ENCODE assay signal across 1 cellular context in the genomic region with DNA sequence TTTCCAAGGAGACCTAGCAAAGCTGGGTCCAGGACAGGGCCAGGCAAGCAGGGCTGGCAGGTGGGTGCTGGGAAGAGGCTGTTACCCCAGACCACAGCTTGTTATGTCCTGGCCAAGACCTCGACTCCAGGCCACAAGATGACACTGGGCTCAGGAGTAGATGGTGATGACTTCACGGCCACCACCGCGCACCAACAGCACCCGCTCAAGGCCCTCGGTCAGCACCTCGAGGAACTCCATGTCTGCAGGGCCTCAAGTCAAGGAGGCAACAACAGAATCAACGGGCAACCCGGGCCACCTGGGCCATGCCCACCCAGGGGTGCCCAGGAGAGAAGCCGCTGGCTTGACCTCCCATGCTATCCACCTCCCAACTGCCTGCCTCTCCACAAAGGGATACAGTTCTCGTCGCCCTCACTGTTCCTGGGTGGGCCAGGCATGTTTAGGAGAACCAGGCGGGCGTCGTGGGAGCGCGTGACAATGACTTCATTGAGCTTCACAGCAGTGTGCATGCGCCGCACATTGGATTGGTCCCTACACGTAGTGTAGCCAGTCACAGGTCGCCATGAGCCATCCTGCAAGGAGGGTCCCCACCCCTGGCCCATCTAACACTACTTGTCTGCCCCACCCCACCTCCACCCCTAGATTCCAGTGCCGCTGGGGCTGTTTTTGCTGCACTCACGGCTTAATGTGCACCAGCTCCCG.
TF ChIP-seq lines count a peak whose summit lies in the region.

No MANE protein-coding gene starts in this region.

TF ChIP-seq in HepG2, 621 proteins besides CTCF, POLR2A, EP300 and RAD21:
- TF ChIP-seq ZBTB38 (CRISPR knock-in tag; IDR thresholded peaks at IDR 0.05) (peak; percentile 48), AKAP8 (CRISPR knock-in tag; IDR thresholded peaks at IDR 0.05) (0 out of 2 replicates have a peak, but pooled peaks have one; percentile 27), PITX1 (CRISPR knock-in tag; IDR thresholded peaks at IDR 0.05) (no peak), HNRNPL (IDR thresholded peaks at IDR 0.05; ENCODE audit: low read depth, low read length) (0 out of 2 replicates have a peak, but pooled peaks have one; percentile 56), ISX (CRISPR knock-in tag; conservative IDR thresholded peaks at IDR 0.05) (no peak), ARHGAP35 (CRISPR knock-in tag; IDR thresholded peaks at IDR 0.05; ENCODE audit: borderline replicate concordance) (no peak), XBP1 (CRISPR knock-in tag; IDR thresholded peaks at IDR 0.05) (no peak), NR2C2 (CRISPR knock-in tag; IDR thresholded peaks at IDR 0.05; ENCODE audit: borderline replicate concordance) (no peak), FIP1L1 (IDR thresholded peaks at IDR 0.05; ENCODE audit: borderline replicate concordance, insufficient read depth, low read depth, low read length) (no peak), BRD4 (CRISPR knock-in tag; IDR thresholded peaks at IDR 0.05) (0 out of 2 replicates have a peak, but pooled peaks have one; percentile 25), FOXC1 (CRISPR knock-in tag; IDR thresholded peaks at IDR 0.05; ENCODE audit: borderline replicate concordance) (0 out of 2 replicates have a peak, but pooled peaks have one; percentile 22), ZNF432 (CRISPR knock-in tag; IDR thresholded peaks at IDR 0.05; ENCODE audit: borderline replicate concordance) (0 out of 2 replicates have a peak, but pooled peaks have one; percentile 10), AGO2 (optimal IDR thresholded peaks at IDR 0.05; ENCODE audit: low read depth, low read length) (peak; percentile 41)
- TF ChIP-seq, protein P1, sequence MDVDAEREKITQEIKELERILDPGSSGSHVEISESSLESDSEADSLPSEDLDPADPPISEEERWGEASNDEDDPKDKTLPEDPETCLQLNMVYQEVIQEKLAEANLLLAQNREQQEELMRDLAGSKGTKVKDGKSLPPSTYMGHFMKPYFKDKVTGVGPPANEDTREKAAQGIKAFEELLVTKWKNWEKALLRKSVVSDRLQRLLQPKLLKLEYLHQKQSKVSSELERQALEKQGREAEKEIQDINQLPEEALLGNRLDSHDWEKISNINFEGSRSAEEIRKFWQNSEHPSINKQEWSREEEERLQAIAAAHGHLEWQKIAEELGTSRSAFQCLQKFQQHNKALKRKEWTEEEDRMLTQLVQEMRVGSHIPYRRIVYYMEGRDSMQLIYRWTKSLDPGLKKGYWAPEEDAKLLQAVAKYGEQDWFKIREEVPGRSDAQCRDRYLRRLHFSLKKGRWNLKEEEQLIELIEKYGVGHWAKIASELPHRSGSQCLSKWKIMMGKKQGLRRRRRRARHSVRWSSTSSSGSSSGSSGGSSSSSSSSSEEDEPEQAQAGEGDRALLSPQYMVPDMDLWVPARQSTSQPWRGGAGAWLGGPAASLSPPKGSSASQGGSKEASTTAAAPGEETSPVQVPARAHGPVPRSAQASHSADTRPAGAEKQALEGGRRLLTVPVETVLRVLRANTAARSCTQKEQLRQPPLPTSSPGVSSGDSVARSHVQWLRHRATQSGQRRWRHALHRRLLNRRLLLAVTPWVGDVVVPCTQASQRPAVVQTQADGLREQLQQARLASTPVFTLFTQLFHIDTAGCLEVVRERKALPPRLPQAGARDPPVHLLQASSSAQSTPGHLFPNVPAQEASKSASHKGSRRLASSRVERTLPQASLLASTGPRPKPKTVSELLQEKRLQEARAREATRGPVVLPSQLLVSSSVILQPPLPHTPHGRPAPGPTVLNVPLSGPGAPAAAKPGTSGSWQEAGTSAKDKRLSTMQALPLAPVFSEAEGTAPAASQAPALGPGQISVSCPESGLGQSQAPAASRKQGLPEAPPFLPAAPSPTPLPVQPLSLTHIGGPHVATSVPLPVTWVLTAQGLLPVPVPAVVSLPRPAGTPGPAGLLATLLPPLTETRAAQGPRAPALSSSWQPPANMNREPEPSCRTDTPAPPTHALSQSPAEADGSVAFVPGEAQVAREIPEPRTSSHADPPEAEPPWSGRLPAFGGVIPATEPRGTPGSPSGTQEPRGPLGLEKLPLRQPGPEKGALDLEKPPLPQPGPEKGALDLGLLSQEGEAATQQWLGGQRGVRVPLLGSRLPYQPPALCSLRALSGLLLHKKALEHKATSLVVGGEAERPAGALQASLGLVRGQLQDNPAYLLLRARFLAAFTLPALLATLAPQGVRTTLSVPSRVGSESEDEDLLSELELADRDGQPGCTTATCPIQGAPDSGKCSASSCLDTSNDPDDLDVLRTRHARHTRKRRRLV (CRISPR knock-in tag; IDR thresholded peaks at IDR 0.05): no peak
- TF ChIP-seq, protein P2, sequence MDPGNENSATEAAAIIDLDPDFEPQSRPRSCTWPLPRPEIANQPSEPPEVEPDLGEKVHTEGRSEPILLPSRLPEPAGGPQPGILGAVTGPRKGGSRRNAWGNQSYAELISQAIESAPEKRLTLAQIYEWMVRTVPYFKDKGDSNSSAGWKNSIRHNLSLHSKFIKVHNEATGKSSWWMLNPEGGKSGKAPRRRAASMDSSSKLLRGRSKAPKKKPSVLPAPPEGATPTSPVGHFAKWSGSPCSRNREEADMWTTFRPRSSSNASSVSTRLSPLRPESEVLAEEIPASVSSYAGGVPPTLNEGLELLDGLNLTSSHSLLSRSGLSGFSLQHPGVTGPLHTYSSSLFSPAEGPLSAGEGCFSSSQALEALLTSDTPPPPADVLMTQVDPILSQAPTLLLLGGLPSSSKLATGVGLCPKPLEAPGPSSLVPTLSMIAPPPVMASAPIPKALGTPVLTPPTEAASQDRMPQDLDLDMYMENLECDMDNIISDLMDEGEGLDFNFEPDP (CRISPR knock-in tag; conservative IDR thresholded peaks at IDR 0.05): 0 out of 2 replicates have a peak, but pooled peaks have one; percentile 40
- TF ChIP-seq, protein P3, sequence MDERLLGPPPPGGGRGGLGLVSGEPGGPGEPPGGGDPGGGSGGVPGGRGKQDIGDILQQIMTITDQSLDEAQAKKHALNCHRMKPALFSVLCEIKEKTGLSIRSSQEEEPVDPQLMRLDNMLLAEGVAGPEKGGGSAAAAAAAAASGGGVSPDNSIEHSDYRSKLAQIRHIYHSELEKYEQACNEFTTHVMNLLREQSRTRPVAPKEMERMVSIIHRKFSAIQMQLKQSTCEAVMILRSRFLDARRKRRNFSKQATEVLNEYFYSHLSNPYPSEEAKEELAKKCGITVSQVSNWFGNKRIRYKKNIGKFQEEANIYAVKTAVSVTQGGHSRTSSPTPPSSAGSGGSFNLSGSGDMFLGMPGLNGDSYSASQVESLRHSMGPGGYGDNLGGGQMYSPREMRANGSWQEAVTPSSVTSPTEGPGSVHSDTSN (CRISPR knock-in tag; IDR thresholded peaks at IDR 0.05): no peak
TF ChIP-seq in HepG2: peak in this region for 8.
